Comparison of ENCODE assay signal across 2 cellular contexts in the genomic region with DNA sequence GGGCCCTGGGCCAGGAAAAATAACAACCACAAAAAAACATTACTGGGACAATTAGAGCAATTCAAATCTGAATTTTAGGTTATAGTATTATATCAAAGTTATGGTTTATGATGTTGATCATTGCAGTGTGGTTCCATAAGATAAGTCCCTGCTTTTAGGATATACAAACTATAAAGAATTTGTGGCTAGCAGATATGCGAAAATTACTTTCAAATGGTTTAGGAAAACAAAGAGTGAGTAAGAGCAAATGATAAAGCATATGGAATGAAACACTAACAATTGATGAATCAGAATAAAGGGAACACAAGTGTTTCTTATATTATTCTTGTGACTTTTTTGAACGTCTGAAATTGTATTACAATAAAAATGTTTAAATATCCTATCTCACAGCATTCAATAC.
TF ChIP-seq lines count a peak whose summit lies in the region.

No MANE protein-coding gene starts in this region.

TF ChIP-seq in SK-N-SH, 30 proteins besides CTCF, POLR2A, EP300 and RAD21:
- TF ChIP-seq, protein P1, sequence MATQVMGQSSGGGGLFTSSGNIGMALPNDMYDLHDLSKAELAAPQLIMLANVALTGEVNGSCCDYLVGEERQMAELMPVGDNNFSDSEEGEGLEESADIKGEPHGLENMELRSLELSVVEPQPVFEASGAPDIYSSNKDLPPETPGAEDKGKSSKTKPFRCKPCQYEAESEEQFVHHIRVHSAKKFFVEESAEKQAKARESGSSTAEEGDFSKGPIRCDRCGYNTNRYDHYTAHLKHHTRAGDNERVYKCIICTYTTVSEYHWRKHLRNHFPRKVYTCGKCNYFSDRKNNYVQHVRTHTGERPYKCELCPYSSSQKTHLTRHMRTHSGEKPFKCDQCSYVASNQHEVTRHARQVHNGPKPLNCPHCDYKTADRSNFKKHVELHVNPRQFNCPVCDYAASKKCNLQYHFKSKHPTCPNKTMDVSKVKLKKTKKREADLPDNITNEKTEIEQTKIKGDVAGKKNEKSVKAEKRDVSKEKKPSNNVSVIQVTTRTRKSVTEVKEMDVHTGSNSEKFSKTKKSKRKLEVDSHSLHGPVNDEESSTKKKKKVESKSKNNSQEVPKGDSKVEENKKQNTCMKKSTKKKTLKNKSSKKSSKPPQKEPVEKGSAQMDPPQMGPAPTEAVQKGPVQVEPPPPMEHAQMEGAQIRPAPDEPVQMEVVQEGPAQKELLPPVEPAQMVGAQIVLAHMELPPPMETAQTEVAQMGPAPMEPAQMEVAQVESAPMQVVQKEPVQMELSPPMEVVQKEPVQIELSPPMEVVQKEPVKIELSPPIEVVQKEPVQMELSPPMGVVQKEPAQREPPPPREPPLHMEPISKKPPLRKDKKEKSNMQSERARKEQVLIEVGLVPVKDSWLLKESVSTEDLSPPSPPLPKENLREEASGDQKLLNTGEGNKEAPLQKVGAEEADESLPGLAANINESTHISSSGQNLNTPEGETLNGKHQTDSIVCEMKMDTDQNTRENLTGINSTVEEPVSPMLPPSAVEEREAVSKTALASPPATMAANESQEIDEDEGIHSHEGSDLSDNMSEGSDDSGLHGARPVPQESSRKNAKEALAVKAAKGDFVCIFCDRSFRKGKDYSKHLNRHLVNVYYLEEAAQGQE (IDR thresholded peaks at IDR 0.05; ENCODE audit: low read depth, low read length) = no peak
- TF ChIP-seq RFX5 (IDR thresholded peaks at IDR 0.05; ENCODE audit: low read length) = no peak
- TF ChIP-seq NFIC (IDR thresholded peaks at IDR 0.05; ENCODE audit: borderline replicate concordance) = no peak; the same call in 1 of the 2 replicates
- 0 out of 2 replicates have a peak, but pooled peaks have one; percentile 10 for TF ChIP-seq JUND (IDR thresholded peaks at IDR 0.05)
- TF ChIP-seq, protein P2, sequence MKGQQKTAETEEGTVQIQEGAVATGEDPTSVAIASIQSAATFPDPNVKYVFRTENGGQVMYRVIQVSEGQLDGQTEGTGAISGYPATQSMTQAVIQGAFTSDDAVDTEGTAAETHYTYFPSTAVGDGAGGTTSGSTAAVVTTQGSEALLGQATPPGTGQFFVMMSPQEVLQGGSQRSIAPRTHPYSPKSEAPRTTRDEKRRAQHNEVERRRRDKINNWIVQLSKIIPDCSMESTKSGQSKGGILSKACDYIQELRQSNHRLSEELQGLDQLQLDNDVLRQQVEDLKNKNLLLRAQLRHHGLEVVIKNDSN (IDR thresholded peaks at IDR 0.05; ENCODE audit: borderline replicate concordance, low read depth) = no peak
- TF ChIP-seq FOSL2 (IDR thresholded peaks at IDR 0.05; ENCODE audit: borderline replicate concordance, low read depth) = 0 out of 2 replicates have a peak, but pooled peaks have one; percentile 8
- TF ChIP-seq, protein P3, sequence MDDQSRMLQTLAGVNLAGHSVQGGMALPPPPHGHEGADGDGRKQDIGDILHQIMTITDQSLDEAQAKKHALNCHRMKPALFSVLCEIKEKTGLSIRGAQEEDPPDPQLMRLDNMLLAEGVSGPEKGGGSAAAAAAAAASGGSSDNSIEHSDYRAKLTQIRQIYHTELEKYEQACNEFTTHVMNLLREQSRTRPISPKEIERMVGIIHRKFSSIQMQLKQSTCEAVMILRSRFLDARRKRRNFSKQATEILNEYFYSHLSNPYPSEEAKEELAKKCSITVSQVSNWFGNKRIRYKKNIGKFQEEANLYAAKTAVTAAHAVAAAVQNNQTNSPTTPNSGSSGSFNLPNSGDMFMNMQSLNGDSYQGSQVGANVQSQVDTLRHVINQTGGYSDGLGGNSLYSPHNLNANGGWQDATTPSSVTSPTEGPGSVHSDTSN (IDR thresholded peaks at IDR 0.05) = no peak
- TF ChIP-seq TCF12 (IDR thresholded peaks at IDR 0.05) = peak; percentile 62
- TF ChIP-seq SMC3 (IDR thresholded peaks at IDR 0.05; ENCODE audit: low read depth, low read length) = no peak
- TF ChIP-seq, protein P4, sequence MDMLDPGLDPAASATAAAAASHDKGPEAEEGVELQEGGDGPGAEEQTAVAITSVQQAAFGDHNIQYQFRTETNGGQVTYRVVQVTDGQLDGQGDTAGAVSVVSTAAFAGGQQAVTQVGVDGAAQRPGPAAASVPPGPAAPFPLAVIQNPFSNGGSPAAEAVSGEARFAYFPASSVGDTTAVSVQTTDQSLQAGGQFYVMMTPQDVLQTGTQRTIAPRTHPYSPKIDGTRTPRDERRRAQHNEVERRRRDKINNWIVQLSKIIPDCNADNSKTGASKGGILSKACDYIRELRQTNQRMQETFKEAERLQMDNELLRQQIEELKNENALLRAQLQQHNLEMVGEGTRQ (IDR thresholded peaks at IDR 0.05; ENCODE audit: borderline replicate concordance, low read depth, low read length) = no peak
- no peak for TF ChIP-seq NRF1 (IDR thresholded peaks at IDR 0.05; ENCODE audit: low read depth, low read length)
- no peak for TF ChIP-seq POLR2AphosphoS5 (IDR thresholded peaks at IDR 0.05; ENCODE audit: low read depth, low read length)
- TF ChIP-seq RCOR1 (IDR thresholded peaks at IDR 0.05; ENCODE audit: low read length) = no peak
- no peak for TF ChIP-seq SIN3A (IDR thresholded peaks at IDR 0.05; ENCODE audit: borderline replicate concordance, low read depth, low read length)
- no peak for TF ChIP-seq GABPA (IDR thresholded peaks at IDR 0.05; ENCODE audit: low read depth)

TF ChIP-seq in SK-N-SH treated with all-trans-retinoic acid at 6 μM for 48 hours, 23 proteins besides CTCF, POLR2A, EP300 and RAD21 (continued from another document):
- TF ChIP-seq, protein P5, sequence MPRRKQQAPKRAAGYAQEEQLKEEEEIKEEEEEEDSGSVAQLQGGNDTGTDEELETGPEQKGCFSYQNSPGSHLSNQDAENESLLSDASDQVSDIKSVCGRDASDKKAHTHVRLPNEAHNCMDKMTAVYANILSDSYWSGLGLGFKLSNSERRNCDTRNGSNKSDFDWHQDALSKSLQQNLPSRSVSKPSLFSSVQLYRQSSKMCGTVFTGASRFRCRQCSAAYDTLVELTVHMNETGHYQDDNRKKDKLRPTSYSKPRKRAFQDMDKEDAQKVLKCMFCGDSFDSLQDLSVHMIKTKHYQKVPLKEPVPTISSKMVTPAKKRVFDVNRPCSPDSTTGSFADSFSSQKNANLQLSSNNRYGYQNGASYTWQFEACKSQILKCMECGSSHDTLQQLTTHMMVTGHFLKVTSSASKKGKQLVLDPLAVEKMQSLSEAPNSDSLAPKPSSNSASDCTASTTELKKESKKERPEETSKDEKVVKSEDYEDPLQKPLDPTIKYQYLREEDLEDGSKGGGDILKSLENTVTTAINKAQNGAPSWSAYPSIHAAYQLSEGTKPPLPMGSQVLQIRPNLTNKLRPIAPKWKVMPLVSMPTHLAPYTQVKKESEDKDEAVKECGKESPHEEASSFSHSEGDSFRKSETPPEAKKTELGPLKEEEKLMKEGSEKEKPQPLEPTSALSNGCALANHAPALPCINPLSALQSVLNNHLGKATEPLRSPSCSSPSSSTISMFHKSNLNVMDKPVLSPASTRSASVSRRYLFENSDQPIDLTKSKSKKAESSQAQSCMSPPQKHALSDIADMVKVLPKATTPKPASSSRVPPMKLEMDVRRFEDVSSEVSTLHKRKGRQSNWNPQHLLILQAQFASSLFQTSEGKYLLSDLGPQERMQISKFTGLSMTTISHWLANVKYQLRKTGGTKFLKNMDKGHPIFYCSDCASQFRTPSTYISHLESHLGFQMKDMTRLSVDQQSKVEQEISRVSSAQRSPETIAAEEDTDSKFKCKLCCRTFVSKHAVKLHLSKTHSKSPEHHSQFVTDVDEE (CRISPR knock-in tag; IDR thresholded peaks at IDR 0.05) = no peak
- TF ChIP-seq ZFP30 (CRISPR knock-in tag; IDR thresholded peaks at IDR 0.05) (no peak), ARNTL (CRISPR knock-in tag; IDR thresholded peaks at IDR 0.05; ENCODE audit: borderline replicate concordance, low read depth) (no peak), OSR1 (CRISPR knock-in tag; IDR thresholded peaks at IDR 0.05) (no peak)
